In the genomic region with DNA sequence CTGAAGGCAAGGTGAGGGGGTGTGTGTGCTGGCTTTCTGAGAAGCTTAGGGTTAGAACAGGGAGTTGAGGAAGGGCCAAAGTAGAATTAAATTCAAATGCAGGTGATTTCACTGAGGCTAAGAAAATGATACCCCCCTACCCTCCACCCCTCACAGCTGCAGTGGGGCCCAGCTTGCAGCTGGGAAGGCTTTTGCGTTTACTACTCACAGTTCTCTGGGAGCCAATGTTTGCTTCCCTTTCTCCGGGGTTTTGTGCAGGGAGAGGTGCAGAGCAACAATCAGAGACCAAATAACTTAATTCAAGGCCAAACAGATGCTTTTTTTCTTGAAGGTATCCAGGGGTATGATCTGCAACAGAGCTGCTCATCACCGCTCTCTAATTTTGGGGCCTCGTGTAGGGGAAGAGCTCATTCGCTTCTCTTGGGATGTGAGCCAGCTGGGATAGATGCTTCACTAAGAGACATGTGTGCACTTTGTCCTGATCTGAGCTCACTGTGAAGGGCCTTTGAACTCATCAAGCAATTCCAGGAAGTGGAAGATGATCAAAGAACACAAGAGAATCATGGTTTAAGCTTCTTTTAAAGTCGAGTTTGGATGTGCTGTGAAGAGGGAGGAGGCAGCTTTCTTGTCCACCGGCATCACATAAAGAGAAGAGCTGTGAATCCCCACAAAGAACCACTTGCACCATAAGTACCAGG, we compare ENCODE assay signal across 18 cellular contexts.
DNase-seq lines count a peak whose midpoint lies in the region; ATAC-seq, FAIRE-seq and TF ChIP-seq lines count a peak whose summit lies in the region.
"Had no signal": no experiment of that assay in that cellular context is flagged by ENCODE, and none has a peak within 500 bp of the region (broad histone marks: within the 10 kb centered on the region; RNA-seq: fewer than 3 reads in every experiment).

No MANE protein-coding gene starts in this region.

- H3K9me2 ChIP-seq in Loucy (replicated peaks; ENCODE audit: low read depth, low read length): no peaks in the 10 kb centered on the region

- FAIRE-seq in GM12878 (lab: Jason Lieb, UNC): no peak
- FAIRE-seq: RCC 7860, urothelium cell line had no signal

- H3K4me2 ChIP-seq in Loucy (ENCODE audit: low read depth, low read length, poor library complexity, severe bottlenecking): no peak overlapping the region
- H3K4me2 ChIP-seq in GM12878 (ENCODE audit: control insufficient read depth, insufficient read depth): no peak overlapping the region

- H3K27me3 ChIP-seq in Loucy (ENCODE audit: insufficient read depth, low read length, poor library complexity, severe bottlenecking): no peaks in the 10 kb centered on the region
- no peaks in the 10 kb centered on the region for H3K27me3 ChIP-seq in GM12878 (replicated peaks in 1 of 2; ENCODE audit: control insufficient read depth in 2 of 2, insufficient read depth in 2 of 2, low read length in 1 of 2)
- H3K27me3 ChIP-seq: stomach had no signal

- DNase-seq in activated CD4-positive, alpha-beta T cell treated with anti-CD3 and anti-CD28 coated beads, Interleukin-2, amount 10 ng/mL, durations not matched to agents 7 days and 5 days: no peak
- DNase-seq in activated CD4-positive, alpha-beta T cell treated with anti-CD3 and anti-CD28 coated beads, Interleukin-2, amount 50 U/mL, for 48 hours: no peak
- DNase-seq in GM12878 (ENCODE audit: low read depth, low spot score): no peak
- no peak for DNase-seq in stimulated activated naive B cell treated with anti-CD40 and anti-IgM and Interleukin-4, amounts not matched to agents 10 μg/mL and 1 μg/mL and 100 μg/mL, for 72 hours
- DNase-seq in NCI-H187 (lab: John Stamatoyannopoulos, UW): no peak
- DNase-seq in DMS79 treated with DMSO at 0.1 percent for 48 hours (lab: John Stamatoyannopoulos, UW): no peak
- no peak for DNase-seq in GM19240 (ENCODE audit: insufficient read length, low spot score)
- DNase-seq: activated gamma-delta T cell, COR-L47, hypothalamus, NCI-H1048, NCI-H2171, NCI-H82, stomach had no signal

- peaks cover 42% of the 10 kb centered on the region for H3K4me1 Mint-ChIP-seq in activated CD4-positive, alpha-beta T cell treated with anti-CD3 and anti-CD28 coated beads, Interleukin-2, amount 10 ng/mL, durations not matched to agents 7 days and 5 days
- H3K4me1 Mint-ChIP-seq in stimulated activated naive B cell treated with anti-CD40 and anti-IgM and Interleukin-4, amounts not matched to agents 10 μg/mL and 1 μg/mL and 100 μg/mL, for 72 hours: peaks cover 60 to 87% of the 10 kb centered on the region in 2 donors

- intact Hi-C loops in GM12878 (cut with micrococcal nuclease; ENCODE audit: unreplicated experiment): no loop called here

- no peak for TF ChIP-seq POLR2A in GM12878 (IDR thresholded peaks at IDR 0.05; ENCODE audit: low read depth, low read length)

- CTCF ChIA-PET in activated CD4-positive, alpha-beta T cell treated with anti-CD3 and anti-CD28 coated beads, Interleukin-2, amount 10 ng/mL, durations not matched to agents 7 days and 5 days (lab: Charles Lee): interaction anchor here (0.7 to 1.2 kb wide), 2 partner anchors 15 to 414 kb away, joined by 3 to 4 read pairs; no protein-coding TSS in a partner anchor
- CTCF ChIA-PET in GM12878 (lab: Yijun Ruan, JAX): interaction anchor here (0.9 to 2.8 kb wide), 12 partner anchors 14 to 267 kb away, joined by 3 to 15 read pairs (median 4); no protein-coding TSS in a partner anchor

- BruUV-seq in GM12878 (replicated peaks; lab: Mats Ljungman, UMichigan): no TSS peak

- H3F3A ChIP-seq in Loucy (ENCODE audit: low read depth): no peaks in the 10 kb centered on the region

- H3K4me3 ChIP-seq in Loucy (ENCODE audit: low read length, poor library complexity, severe bottlenecking) (no peak overlapping the region), GM12878 (no peak overlapping the region)
- H3K4me3 ChIP-seq: stomach had no signal

- H2AFZ ChIP-seq in Loucy (ENCODE audit: low read length) (peak overlapping the region; percentile 36; the same call in 1 of the 2 replicates), GM12878 (ENCODE audit: control insufficient read depth, low read depth, low read length) (peak overlapping the region; percentile 11)

- H4K20me1 ChIP-seq in Loucy (ENCODE audit: insufficient read depth, low read length, poor library complexity, severe bottlenecking) (no peaks in the 10 kb centered on the region), GM12878 (ENCODE audit: control insufficient read depth, insufficient read depth) (no peaks in the 10 kb centered on the region)

- peak overlapping the region; percentile 27 for H3K27ac ChIP-seq in GM12878 (ENCODE audit: control insufficient read depth, insufficient read depth)
- H3K27ac ChIP-seq: stomach had no signal

- H3K36me3 ChIP-seq in Loucy (ENCODE audit: insufficient read depth, low read length) (no peaks in the 10 kb centered on the region), GM12878 (ENCODE audit: control insufficient read depth in 2 of 2, insufficient read depth in 2 of 2, low read length in 1 of 2) (no peaks in the 10 kb centered on the region)
- H3K36me3 ChIP-seq: stomach had no signal

- no peak for TF ChIP-seq EP300 in GM12878 (IDR thresholded peaks at IDR 0.05; ENCODE audit: borderline replicate concordance in 1 of 2, control insufficient read depth in 1 of 2, low read depth in 2 of 2, low read length in 2 of 2)

- WGBS in GM12878 (ENCODE audit: insufficient coverage, insufficient replicate concordance, low lambda C conversion rate, missing lambda C conversion rate): 51% methylated on average over 7 of the region's 7 CpGs

- no peak for TF ChIP-seq CTCF in Loucy (conservative IDR thresholded peaks at IDR 0.05; ENCODE audit: low read length)
- TF ChIP-seq CTCF in GM12878 (IDR thresholded peaks at IDR 0.05 in 2 of 3, conservative IDR thresholded peaks at IDR 0.05 in 1 of 3; ENCODE audit: control insufficient read depth in 2 of 3, extremely low read depth in 1 of 3, insufficient read depth in 1 of 3, low read depth in 3 of 3, low read length in 3 of 3): no peak

- TF ChIP-seq RAD21 in GM12878 (IDR thresholded peaks at IDR 0.05; ENCODE audit: insufficient read depth, low read depth, low read length): no peak

- POLR2A ChIA-PET in activated CD4-positive, alpha-beta T cell treated with anti-CD3 and anti-CD28 coated beads, Interleukin-2, amount 10 ng/mL, durations not matched to agents 7 days and 5 days (lab: Charles Lee): no interaction called here
- POLR2A ChIA-PET in GM12878 (lab: Charles Lee): interaction anchor here (0.5 to 2.1 kb wide), 5 partner anchors 24 to 192 kb away, joined by 3 to 6 read pairs (median 5); partner anchors contain the start of gene CUL4B

- H3K4me3 Mint-ChIP-seq in activated CD4-positive, alpha-beta T cell treated with anti-CD3 and anti-CD28 coated beads, Interleukin-2, amount 10 ng/mL, durations not matched to agents 7 days and 5 days: no peak overlapping the region
- H3K4me3 Mint-ChIP-seq in stimulated activated naive B cell treated with anti-CD40 and anti-IgM and Interleukin-4, amounts not matched to agents 10 μg/mL and 1 μg/mL and 100 μg/mL, for 72 hours: peak overlapping the region in 1 of 2 donors; percentile 4

- ATAC-seq in GM12878: no peak; the same call in 2 of the 3 replicates
- ATAC-seq in stimulated activated naive B cell treated with anti-CD40 and anti-IgM and Interleukin-4, amounts not matched to agents 10 μg/mL and 1 μg/mL and 100 μg/mL, for 72 hours (replicated peaks): no peak
- ATAC-seq: SK-N-SH treated with all-trans-retinoic acid at 6 μM for 48 hours had no signal

- H3K79me2 ChIP-seq in Loucy (ENCODE audit: insufficient read depth, low read length): no peaks in the 10 kb centered on the region
- H3K79me2 ChIP-seq in GM12878 (ENCODE audit: control insufficient read depth, insufficient read depth, low read length): no peaks in the 10 kb centered on the region

- H3K9me3 ChIP-seq in Loucy (ENCODE audit: insufficient read depth, low read depth, low read length) (no peaks in the 10 kb centered on the region), GM12878 (replicated peaks; ENCODE audit: control insufficient read depth, insufficient read depth, low read length) (no peaks in the 10 kb centered on the region)
- H3K9me3 ChIP-seq: stomach had no signal

- H3K9ac ChIP-seq in Loucy (ENCODE audit: low read depth, low read length, poor library complexity, severe bottlenecking) (no peak overlapping the region), GM12878 (ENCODE audit: control insufficient read depth, insufficient read depth, low read length) (no peak overlapping the region)

- no peaks in the 10 kb centered on the region for H3K9me3 Mint-ChIP-seq in activated CD4-positive, alpha-beta T cell treated with anti-CD3 and anti-CD28 coated beads, Interleukin-2, amount 10 ng/mL, durations not matched to agents 7 days and 5 days
- peaks cover 4% of the 10 kb centered on the region in 2 donors for H3K9me3 Mint-ChIP-seq in stimulated activated naive B cell treated with anti-CD40 and anti-IgM and Interleukin-4, amounts not matched to agents 10 μg/mL and 1 μg/mL and 100 μg/mL, for 72 hours

- RAD21 ChIA-PET in GM12878 (lab: Charles Lee; ENCODE audit: unreplicated experiment): interaction anchor here (0.6 to 2.6 kb wide), 6 partner anchors 14 to 191 kb away, joined by 3 to 16 read pairs (median 5); partner anchors contain the start of gene MCTS1

- no peaks in the 10 kb centered on the region for H3K27me3 Mint-ChIP-seq in activated CD4-positive, alpha-beta T cell treated with anti-CD3 and anti-CD28 coated beads, Interleukin-2, amount 10 ng/mL, durations not matched to agents 7 days and 5 days
- H3K27me3 Mint-ChIP-seq in stimulated activated naive B cell treated with anti-CD40 and anti-IgM and Interleukin-4, amounts not matched to agents 10 μg/mL and 1 μg/mL and 100 μg/mL, for 72 hours: no peaks in the 10 kb centered on the region

- H3K36me3 Mint-ChIP-seq in activated CD4-positive, alpha-beta T cell treated with anti-CD3 and anti-CD28 coated beads, Interleukin-2, amount 10 ng/mL, durations not matched to agents 7 days and 5 days (ENCODE audit: low read depth): peaks cover 4% of the 10 kb centered on the region
- no peaks in the 10 kb centered on the region for H3K36me3 Mint-ChIP-seq in stimulated activated naive B cell treated with anti-CD40 and anti-IgM and Interleukin-4, amounts not matched to agents 10 μg/mL and 1 μg/mL and 100 μg/mL, for 72 hours

- H3K27ac Mint-ChIP-seq in activated CD4-positive, alpha-beta T cell treated with anti-CD3 and anti-CD28 coated beads, Interleukin-2, amount 10 ng/mL, durations not matched to agents 7 days and 5 days: peak overlapping the region; percentile 28
- peak overlapping the region; percentile 56 for H3K27ac Mint-ChIP-seq in stimulated activated naive B cell treated with anti-CD40 and anti-IgM and Interleukin-4, amounts not matched to agents 10 μg/mL and 1 μg/mL and 100 μg/mL, for 72 hours

- SMC1A ChIA-PET in GM12878 (lab: Charles Lee; ENCODE audit: uncharacterized antibody, unreplicated experiment): interaction anchor here (0.6 to 6.7 kb wide), 13 partner anchors 9 to 245 kb away, joined by 3 to 66 read pairs (median 4); partner anchors contain the start of genes CUL4B and MCTS1

- in situ Hi-C loops in GM12878 (cut with MboI): loop anchor here (25.0 kb wide), 1 partner anchor 240 kb away; no protein-coding TSS in a partner anchor

- H3K4me1 ChIP-seq in Loucy (ENCODE audit: insufficient read depth, low read length, poor library complexity, severe bottlenecking) (peaks cover 25% of the 10 kb centered on the region), GM12878 (ENCODE audit: control insufficient read depth, insufficient read depth, low read length) (peaks cover 34% of the 10 kb centered on the region)
- H3K4me1 ChIP-seq: stomach had no signal
